ENCODE assay signal across 1 cellular context in genomic region chr2:240421396-240421795, GRCh38.
TF ChIP-seq lines count a peak whose summit lies in the region.

No MANE protein-coding gene starts in this region.

TF ChIP-seq in HepG2, 621 proteins besides CTCF, POLR2A, EP300 and RAD21 (continued from another document):
- TF ChIP-seq IRF9 (CRISPR knock-in tag; IDR thresholded peaks at IDR 0.05; ENCODE audit: borderline replicate concordance) (no peak), NR2F6 (IDR thresholded peaks at IDR 0.05) (no peak), NR2F6 (CRISPR knock-in tag; IDR thresholded peaks at IDR 0.05) (no peak)
